9 cellular contexts compared by ENCODE assay signal in the genomic region with DNA sequence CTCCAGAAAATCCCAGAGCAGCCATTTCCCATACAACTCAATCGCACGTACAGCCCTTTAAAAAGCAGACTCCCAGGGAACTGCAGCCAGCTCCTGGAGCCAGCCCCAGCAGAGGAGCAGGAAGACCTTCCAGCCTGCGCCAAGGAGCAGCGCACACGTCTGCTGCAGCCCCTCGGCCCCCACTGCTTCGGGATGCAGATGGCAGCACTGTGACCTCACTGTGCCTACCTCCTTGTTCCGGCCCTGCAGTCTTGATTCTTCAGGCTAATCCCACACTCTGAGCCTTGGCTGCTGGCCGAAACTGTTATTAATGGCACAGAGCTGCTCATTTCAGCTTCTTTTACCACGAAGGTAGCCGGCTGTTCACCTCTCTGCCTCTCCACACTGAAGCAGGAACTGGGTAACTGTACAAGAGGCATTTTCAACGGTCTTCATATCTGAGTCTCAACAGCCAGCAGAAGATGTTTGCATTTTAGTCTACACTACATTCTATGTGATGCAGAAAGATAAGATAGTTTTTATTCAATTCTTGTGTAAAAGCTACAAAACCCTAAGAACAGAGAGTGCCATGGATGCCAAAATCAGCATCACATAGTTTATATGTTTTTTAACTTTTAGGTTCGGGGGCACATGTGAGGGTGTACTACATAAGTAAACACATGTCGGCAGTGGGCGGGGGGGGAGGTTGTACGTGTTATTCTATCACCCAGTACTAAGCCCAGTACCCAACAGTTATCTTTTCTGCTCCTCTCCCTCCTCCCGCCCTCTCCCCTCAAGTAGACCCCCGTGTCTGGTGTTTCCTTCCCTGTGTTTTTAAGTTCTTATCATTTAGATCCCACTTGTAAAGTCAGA.
DNase-seq lines count a peak whose midpoint lies in the region; ATAC-seq and FAIRE-seq lines count a peak whose summit lies in the region.
"Had no signal": no experiment of that assay in that cellular context is flagged by ENCODE, and none has a peak within 500 bp of the region (broad histone marks: within the 10 kb centered on the region; RNA-seq: fewer than 3 reads in every experiment).

No MANE protein-coding gene starts in this region.

- no peak overlapping the region for H3K14ac ChIP-seq in trophoblast cell (ENCODE audit: low read length)

- H3K9me3 ChIP-seq in trophoblast cell (ENCODE audit: insufficient read depth, low read depth, low read length), result no peaks in the 10 kb centered on the region
- H3K9me3 ChIP-seq: mucosa of descending colon had no signal

- H2BK5ac ChIP-seq in trophoblast cell (ENCODE audit: low read depth, low read length, poor library complexity), result no peak overlapping the region

- no peak overlapping the region for H3K4me2 ChIP-seq in trophoblast cell (ENCODE audit: low read length)

- H4K12ac ChIP-seq in trophoblast cell (ENCODE audit: low read depth, low read length), result no peak overlapping the region

- in situ Hi-C loops in G401 (cut with HindIII; ENCODE audit: low sequenced_read_pairs), result no loop called here

- H3K4me3 ChIP-seq in trophoblast cell (ENCODE audit: low read depth, low read length), result no peak overlapping the region
- H3K4me3 ChIP-seq: mucosa of descending colon had no signal

- no peak overlapping the region for H3K9ac ChIP-seq in trophoblast cell (ENCODE audit: low read length)

- no peak overlapping the region for H4K8ac ChIP-seq in trophoblast cell (ENCODE audit: low read depth, low read length)

- peaks cover 7% of the 10 kb centered on the region for H3K79me1 ChIP-seq in trophoblast cell (ENCODE audit: low read length)

- H2BK12ac ChIP-seq in trophoblast cell (ENCODE audit: low read length), result no peak overlapping the region

- H3K18ac ChIP-seq in trophoblast cell (ENCODE audit: low read length), result no peak overlapping the region

- ATAC-seq in HG02973 (IDR thresholded peaks at IDR 0.05; ENCODE audit: unreplicated experiment), result no peak

- peak; percentile 92 for DNase-seq in G401 (ENCODE audit: low spot score)
- DNase-seq in NCI-H524 (lab: John Stamatoyannopoulos, UW), result peak; percentile 96 to 98
- DNase-seq in cerebellum (ENCODE audit: low spot score), result peak; percentile 81
- DNase-seq in trophoblast cell, result no peak
- no peak for DNase-seq in mesenteric fat pad (ENCODE audit: low spot score)
- DNase-seq in activated gamma-delta T cell treated with Interleukin-2 at 50 U/mL for 16 hours, result no peak
- no peak for DNase-seq in RCC 7860 (ENCODE audit: low spot score)

- H3K23ac ChIP-seq in trophoblast cell (ENCODE audit: low read length), result no peak overlapping the region

- H3K79me2 ChIP-seq in trophoblast cell (ENCODE audit: control insufficient read depth, insufficient read depth, low read length, poor library complexity), result peaks cover 25% of the 10 kb centered on the region

- H4K91ac ChIP-seq in trophoblast cell (ENCODE audit: low read depth, low read length), result no peak overlapping the region

- FAIRE-seq in RCC 7860 (lab: Jason Lieb, UNC), result no peak

- H3K36me3 ChIP-seq in trophoblast cell (ENCODE audit: control insufficient read depth in 1 of 2, insufficient read depth in 2 of 2, low read length in 2 of 2), result peaks cover 8 to 14% of the 10 kb centered on the region in 2 experiments

- H3K27ac ChIP-seq in trophoblast cell (ENCODE audit: low read depth, low read length), result no peak overlapping the region

- H2AFZ ChIP-seq in trophoblast cell (ENCODE audit: insufficient read depth, low read length, poor library complexity), result no peak overlapping the region

- peak overlapping the region; percentile 29 for H3K4ac ChIP-seq in trophoblast cell (ENCODE audit: low read depth, low read length)

- no CpG with 5 or more reads among the region's 18 CpGs for WGBS in trophoblast cell (ENCODE audit: extremely low coverage, insufficient coverage, insufficient read length)

- no peak overlapping the region for H2BK120ac ChIP-seq in trophoblast cell (ENCODE audit: insufficient read depth, low read length, poor library complexity)

- no peak overlapping the region for H2AK5ac ChIP-seq in trophoblast cell (ENCODE audit: low read length)

- peaks cover 11 to 22% of the 10 kb centered on the region in 2 experiments for H3K4me1 ChIP-seq in trophoblast cell (ENCODE audit: control insufficient read depth in 1 of 2, insufficient read depth in 2 of 2, low read length in 2 of 2)

- H3K27me3 ChIP-seq in trophoblast cell (ENCODE audit: insufficient read depth, low read length), result no peaks in the 10 kb centered on the region

Comparison
In these comparisons a context has a peak if more than half of its experiments do, and no peak if none do; other contexts are left out.
1. DNase-seq: peak in G401 (single experiment), NCI-H524 (2 of 2) and cerebellum (single experiment); none in trophoblast cell (0 of 2), mesenteric fat pad (single experiment), activated gamma-delta T cell treated with Interleukin-2 at 50 U/mL for 16 hours (single experiment) and RCC 7860 (single experiment).